21 cellular contexts compared by ENCODE assay signal in the genomic region with DNA sequence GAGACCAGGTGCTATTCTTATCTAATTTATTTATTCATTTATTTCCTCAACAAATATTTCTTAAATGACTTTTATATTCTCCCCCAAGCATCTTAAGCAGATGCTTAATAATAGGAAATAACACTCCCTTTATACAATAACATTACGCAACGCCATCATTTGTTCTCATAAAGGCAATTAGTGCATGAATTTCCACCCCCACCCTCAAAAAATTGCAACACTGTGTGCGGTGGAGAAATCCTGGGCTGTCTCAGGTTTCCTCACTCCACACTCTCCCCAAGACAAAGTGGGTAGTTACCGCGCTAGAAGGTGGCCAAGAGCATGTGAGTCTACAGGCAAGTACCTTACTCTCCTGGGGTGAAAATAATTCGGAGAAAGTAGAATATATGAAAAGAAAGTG.
A peak's percentile ranks its signal among the peaks of the same experiment; 100 is the strongest.
DNase-seq lines count a peak whose midpoint lies in the region; ATAC-seq and TF ChIP-seq lines count a peak whose summit lies in the region.
"Had no signal": no experiment of that assay in that cellular context is flagged by ENCODE, and none has a peak within 500 bp of the region (broad histone marks: within the 10 kb centered on the region; RNA-seq: fewer than 3 reads in every experiment).

No MANE protein-coding gene starts in this region.

- peak overlapping the region; percentile 70 for H3K4me2 ChIP-seq in OCI-LY3 (ENCODE audit: low read length)

- H3K4me3 Mint-ChIP-seq in activated naive CD8-positive, alpha-beta T cell = no peak overlapping the region
- H3K4me3 Mint-ChIP-seq in activated naive CD8-positive, alpha-beta T cell treated with anti-CD3 and anti-CD28 coated beads, Interleukin-2, amount 50 U/mL, for 24 hours = no peak overlapping the region
- H3K4me3 Mint-ChIP-seq in stimulated activated memory B cell treated with anti-CD40 and anti-IgM and Interleukin-4, amounts not matched to agents 10 μg/mL and 1 μg/mL and 100 μg/mL, for 72 hours = no peak overlapping the region
- H3K4me3 Mint-ChIP-seq: brain; CD8-positive, alpha-beta memory T cell had no signal

- no peaks in the 10 kb centered on the region for H3K9me3 ChIP-seq in OCI-LY3 (ENCODE audit: insufficient read depth, low read length)
- H3K9me3 ChIP-seq: mucosa of descending colon, right atrium auricular region, SJSA1 had no signal

- H4K20me1 ChIP-seq in OCI-LY3 (ENCODE audit: insufficient read depth, low read length) = no peaks in the 10 kb centered on the region

- no peaks in the 10 kb centered on the region for H3K36me3 ChIP-seq in OCI-LY3 (replicated peaks; ENCODE audit: low read depth, low read length)
- H3K36me3 ChIP-seq: right atrium auricular region, SJSA1 had no signal

- TF ChIP-seq CTCF in OCI-LY3 (IDR thresholded peaks at IDR 0.05; ENCODE audit: low read depth, low read length) = no peak

- peak overlapping the region; percentile 54; the same call in 1 of the 2 replicates for H3K9ac ChIP-seq in OCI-LY3 (ENCODE audit: low read length)

- peaks cover 2% of the 10 kb centered on the region for H3K27me3 Mint-ChIP-seq in activated naive CD8-positive, alpha-beta T cell
- peaks cover 11% of the 10 kb centered on the region for H3K27me3 Mint-ChIP-seq in activated naive CD8-positive, alpha-beta T cell treated with anti-CD3 and anti-CD28 coated beads, Interleukin-2, amount 50 U/mL, for 24 hours
- H3K27me3 Mint-ChIP-seq in stimulated activated memory B cell treated with anti-CD40 and anti-IgM and Interleukin-4, amounts not matched to agents 10 μg/mL and 1 μg/mL and 100 μg/mL, for 72 hours = no peaks in the 10 kb centered on the region

- H3K9me3 Mint-ChIP-seq in activated naive CD8-positive, alpha-beta T cell (ENCODE audit: low read depth) = no peaks in the 10 kb centered on the region
- no peaks in the 10 kb centered on the region for H3K9me3 Mint-ChIP-seq in activated naive CD8-positive, alpha-beta T cell treated with anti-CD3 and anti-CD28 coated beads, Interleukin-2, amount 50 U/mL, for 24 hours
- H3K9me3 Mint-ChIP-seq in stimulated activated memory B cell treated with anti-CD40 and anti-IgM and Interleukin-4, amounts not matched to agents 10 μg/mL and 1 μg/mL and 100 μg/mL, for 72 hours = no peaks in the 10 kb centered on the region
- H3K9me3 Mint-ChIP-seq: CD8-positive, alpha-beta memory T cell had no signal

- ATAC-seq in activated naive CD8-positive, alpha-beta T cell treated with anti-CD3 and anti-CD28 coated beads, Interleukin-2, amount 50 U/mL, for 24 hours = no peak
- no peak for ATAC-seq in stimulated activated memory B cell treated with anti-CD40 and anti-IgM and Interleukin-4, amounts not matched to agents 10 μg/mL and 1 μg/mL and 100 μg/mL, for 72 hours
- ATAC-seq in HG03045 (IDR thresholded peaks at IDR 0.05; ENCODE audit: unreplicated experiment) = no peak

- H3K4me3 ChIP-seq in OCI-LY3 (ENCODE audit: low read length) = no peak overlapping the region
- H3K4me3 ChIP-seq: mucosa of descending colon, right atrium auricular region, SJSA1 had no signal

- peak overlapping the region; percentile 69 for H3K27ac ChIP-seq in OCI-LY3 (ENCODE audit: low read length)
- H3K27ac ChIP-seq: right atrium auricular region, SJSA1 had no signal

- H3K4me1 Mint-ChIP-seq in activated naive CD8-positive, alpha-beta T cell (ENCODE audit: low read depth) = peaks cover 14% of the 10 kb centered on the region
- peaks cover 20% of the 10 kb centered on the region for H3K4me1 Mint-ChIP-seq in activated naive CD8-positive, alpha-beta T cell treated with anti-CD3 and anti-CD28 coated beads, Interleukin-2, amount 50 U/mL, for 24 hours
- peaks cover 26% of the 10 kb centered on the region for H3K4me1 Mint-ChIP-seq in stimulated activated memory B cell treated with anti-CD40 and anti-IgM and Interleukin-4, amounts not matched to agents 10 μg/mL and 1 μg/mL and 100 μg/mL, for 72 hours
- H3K4me1 Mint-ChIP-seq: CD8-positive, alpha-beta memory T cell had no signal

- H3K27me3 ChIP-seq in OCI-LY3 (ENCODE audit: low read depth, low read length) = no peaks in the 10 kb centered on the region
- H3K27me3 ChIP-seq: SJSA1 had no signal

- H3K36me3 Mint-ChIP-seq in activated naive CD8-positive, alpha-beta T cell = no peaks in the 10 kb centered on the region
- H3K36me3 Mint-ChIP-seq in activated naive CD8-positive, alpha-beta T cell treated with anti-CD3 and anti-CD28 coated beads, Interleukin-2, amount 50 U/mL, for 24 hours (ENCODE audit: low read depth) = no peaks in the 10 kb centered on the region
- no peaks in the 10 kb centered on the region for H3K36me3 Mint-ChIP-seq in stimulated activated memory B cell treated with anti-CD40 and anti-IgM and Interleukin-4, amounts not matched to agents 10 μg/mL and 1 μg/mL and 100 μg/mL, for 72 hours
- H3K36me3 Mint-ChIP-seq: brain; CD8-positive, alpha-beta memory T cell had no signal

- DNase-seq in activated naive CD8-positive, alpha-beta T cell treated with anti-CD3 and anti-CD28 coated beads, Interleukin-2, amount 50 U/mL, for 24 hours = no peak
- DNase-seq in fibroblast of gingiva (ENCODE audit: low read depth) (peak; percentile 52), NCI-H2081 (lab: John Stamatoyannopoulos, UW) (no peak), NCI-H1048 (lab: John Stamatoyannopoulos, UW) (no peak)
- DNase-seq: activated CD4-positive, alpha-beta T cell treated with anti-CD3 and anti-CD28 coated beads for 48 hours; activated naive CD4-positive, alpha-beta T cell; EL; HCEC 1CT; kidney; mucosa of descending colon; NCI-H2029; NCI-H510A treated with DMSO at 0.1 percent for 48 hours; nucleus accumbens had no signal

- peaks cover 40% of the 10 kb centered on the region for H3K4me1 ChIP-seq in OCI-LY3 (ENCODE audit: low read length)
- H3K4me1 ChIP-seq: SJSA1 had no signal

- no peaks in the 10 kb centered on the region for H3K79me2 ChIP-seq in OCI-LY3 (ENCODE audit: low read length)

- H2AFZ ChIP-seq in OCI-LY3 (ENCODE audit: low read depth, low read length) = peak overlapping the region; percentile 60

- peak overlapping the region; percentile 28 for H3K27ac Mint-ChIP-seq in activated naive CD8-positive, alpha-beta T cell
- H3K27ac Mint-ChIP-seq in activated naive CD8-positive, alpha-beta T cell treated with anti-CD3 and anti-CD28 coated beads, Interleukin-2, amount 50 U/mL, for 24 hours = no peak overlapping the region
- H3K27ac Mint-ChIP-seq in stimulated activated memory B cell treated with anti-CD40 and anti-IgM and Interleukin-4, amounts not matched to agents 10 μg/mL and 1 μg/mL and 100 μg/mL, for 72 hours = peak overlapping the region; percentile 44
- H3K27ac Mint-ChIP-seq: CD8-positive, alpha-beta memory T cell had no signal
